ENCODE assay signal across 9 cellular contexts in genomic region chr11:2382927-2383822, GRCh38. TPM values are rescaled to one million over a fixed set of nuclear protein-coding genes. Genes with fewer than 3 reads are reported as not detected.
A peak's percentile ranks its signal among the peaks of the same experiment; 100 is the strongest.
DNase-seq lines count a peak whose midpoint lies in the region; ATAC-seq and TF ChIP-seq lines count a peak whose summit lies in the region.
"Had no signal": no experiment of that assay in that cellular context is flagged by ENCODE, and none has a peak within 500 bp of the region (broad histone marks: within the 10 kb centered on the region; RNA-seq: fewer than 3 reads in every experiment).

No MANE protein-coding gene starts in this region.

- H3K4me2 ChIP-seq in mesenchymal stem cell (ENCODE audit: low read length, poor library complexity, severe bottlenecking): no peak overlapping the region

- H3K9ac ChIP-seq in mesenchymal stem cell (ENCODE audit: low read length): peak overlapping the region; percentile 63

- no peaks in the 10 kb centered on the region for H3K9me3 ChIP-seq in mesenchymal stem cell (ENCODE audit: control insufficient read depth, low read length)
- H3K9me3 ChIP-seq in uterus: no peaks in the 10 kb centered on the region

- H3K4me1 ChIP-seq in mesenchymal stem cell (ENCODE audit: control insufficient read depth, insufficient read depth, low read depth, low read length) (peaks cover 83% of the 10 kb centered on the region), uterus (peaks cover 51 to 77% of the 10 kb centered on the region in 2 donors)

- H3K4me3 Mint-ChIP-seq in activated naive CD8-positive, alpha-beta T cell: no peak overlapping the region
- H3K4me3 Mint-ChIP-seq in activated naive CD8-positive, alpha-beta T cell treated with anti-CD3 and anti-CD28 coated beads, Interleukin-2, amount 50 U/mL, for 24 hours: no peak overlapping the region

- peak overlapping the region; percentile 77 for H4K8ac ChIP-seq in mesenchymal stem cell (ENCODE audit: low read length)

- no peaks in the 10 kb centered on the region for H3K36me3 Mint-ChIP-seq in activated naive CD8-positive, alpha-beta T cell
- H3K36me3 Mint-ChIP-seq in activated naive CD8-positive, alpha-beta T cell treated with anti-CD3 and anti-CD28 coated beads, Interleukin-2, amount 50 U/mL, for 24 hours (ENCODE audit: low read depth): no peaks in the 10 kb centered on the region

- peak overlapping the region; percentile 53 for H2BK15ac ChIP-seq in mesenchymal stem cell (ENCODE audit: low read depth, poor library complexity, severe bottlenecking)

- no peak overlapping the region for H2BK5ac ChIP-seq in mesenchymal stem cell (ENCODE audit: low read depth, low read length, poor library complexity, severe bottlenecking)

- peak overlapping the region in 1 of 2 experiments; percentile 72 for H2BK12ac ChIP-seq in mesenchymal stem cell (ENCODE audit: low read length in 2 of 2)

- H3K18ac ChIP-seq in mesenchymal stem cell (ENCODE audit: low read depth in 1 of 2, low read length in 2 of 2): peak overlapping the region; percentile 79

- peak in 1 of 4 experiments; percentile 17 for TF ChIP-seq CTCF in uterus (IDR thresholded peaks at IDR 0.05)

- no peaks in the 10 kb centered on the region for H3K79me1 ChIP-seq in mesenchymal stem cell (replicated peaks; ENCODE audit: low read length, poor library complexity, severe bottlenecking)

- H3K4ac ChIP-seq in mesenchymal stem cell (ENCODE audit: low read depth in 1 of 2, low read length in 2 of 2): peak overlapping the region; percentile 51 to 76

- H3K27me3 Mint-ChIP-seq in activated naive CD8-positive, alpha-beta T cell: no peaks in the 10 kb centered on the region
- H3K27me3 Mint-ChIP-seq in activated naive CD8-positive, alpha-beta T cell treated with anti-CD3 and anti-CD28 coated beads, Interleukin-2, amount 50 U/mL, for 24 hours: no peaks in the 10 kb centered on the region

- no peak for ATAC-seq in activated naive CD8-positive, alpha-beta T cell treated with anti-CD3 and anti-CD28 coated beads, Interleukin-2, amount 50 U/mL, for 24 hours

- H3K27me3 ChIP-seq in mesenchymal stem cell (ENCODE audit: control insufficient read depth in 1 of 2, insufficient read depth in 1 of 2, low read length in 2 of 2): no peaks in the 10 kb centered on the region
- H3K27me3 ChIP-seq in uterus: no peaks in the 10 kb centered on the region

- peak overlapping the region; percentile 87 for H3K27ac ChIP-seq in cingulate gyrus (ENCODE audit: low read depth, low read length)
- H3K27ac ChIP-seq in mesenchymal stem cell (ENCODE audit: low read length, poor library complexity, severe bottlenecking): peak overlapping the region; percentile 39
- H3K27ac ChIP-seq in uterus: peak overlapping the region; percentile 91 to 99

- DNase-seq in activated naive CD8-positive, alpha-beta T cell treated with anti-CD3 and anti-CD28 coated beads, Interleukin-2, amount 50 U/mL, for 24 hours: no peak
- DNase-seq in mesenchymal stem cell: peak; percentile 79
- peak; percentile 69 to 77 for DNase-seq in uterus
- no peak for DNase-seq in NCI-H82 (lab: John Stamatoyannopoulos, UW)
- DNase-seq in SHP77 treated with DMSO at 0.1 percent for 48 hours (lab: John Stamatoyannopoulos, UW): no peak
- DNase-seq in putamen (ENCODE audit: low spot score): no peak
- DNase-seq: NCI-H510A treated with DMSO at 0.1 percent for 48 hours had no signal

- H3K23ac ChIP-seq in mesenchymal stem cell (ENCODE audit: low read length in 2 of 2): peak overlapping the region in 1 of 2 experiments; percentile 36

- intact Hi-C loops in uterus (cut with DNase I; ENCODE audit: low total_unique reads): no loop called here

- no peak overlapping the region for H2AFZ ChIP-seq in mesenchymal stem cell (ENCODE audit: low read depth, low read length)

- H3K4me3 ChIP-seq in mesenchymal stem cell (ENCODE audit: insufficient read depth in 1 of 2, low read depth in 1 of 2, low read length in 2 of 2) (peak overlapping the region in 1 of 2 experiments; percentile 51), uterus (peak overlapping the region; percentile 6 to 15)

- peak in 1 of 2 donors; percentile 28 for TF ChIP-seq POLR2A in uterus (IDR thresholded peaks at IDR 0.05)

- 60% methylated on average over 21 of the region's 25 CpGs for WGBS in mesenchymal stem cell

- no peaks in the 10 kb centered on the region for H3K9me3 Mint-ChIP-seq in activated naive CD8-positive, alpha-beta T cell (ENCODE audit: low read depth)
- H3K9me3 Mint-ChIP-seq in activated naive CD8-positive, alpha-beta T cell treated with anti-CD3 and anti-CD28 coated beads, Interleukin-2, amount 50 U/mL, for 24 hours: no peaks in the 10 kb centered on the region

- H3K14ac ChIP-seq in mesenchymal stem cell (ENCODE audit: low read length in 2 of 2): peak overlapping the region in 1 of 2 experiments; percentile 26

- H2AK5ac ChIP-seq in mesenchymal stem cell (ENCODE audit: low read length, severe bottlenecking): peak overlapping the region; percentile 58

- peak overlapping the region; percentile 89 for H4K91ac ChIP-seq in mesenchymal stem cell (ENCODE audit: low read length)

- H3K4me1 Mint-ChIP-seq in activated naive CD8-positive, alpha-beta T cell (ENCODE audit: low read depth): peaks cover 43% of the 10 kb centered on the region
- peaks cover 62% of the 10 kb centered on the region for H3K4me1 Mint-ChIP-seq in activated naive CD8-positive, alpha-beta T cell treated with anti-CD3 and anti-CD28 coated beads, Interleukin-2, amount 50 U/mL, for 24 hours

- peak overlapping the region; percentile 69 for H2BK120ac ChIP-seq in mesenchymal stem cell (ENCODE audit: low read depth, low read length)

- H3K27ac Mint-ChIP-seq in activated naive CD8-positive, alpha-beta T cell: peak overlapping the region; percentile 54
- no peak overlapping the region for H3K27ac Mint-ChIP-seq in activated naive CD8-positive, alpha-beta T cell treated with anti-CD3 and anti-CD28 coated beads, Interleukin-2, amount 50 U/mL, for 24 hours

- H3K36me3 ChIP-seq in mesenchymal stem cell (ENCODE audit: control insufficient read depth in 1 of 2, insufficient read depth in 2 of 2, low read depth in 1 of 2, low read length in 2 of 2) (peaks cover 18 to 67% of the 10 kb centered on the region in 2 experiments), uterus (no peaks in the 10 kb centered on the region)

RNA-seq across cellular contexts. Expression of gene CD81, which starts 6.1 kb away (rescaled TPM):
- 422 TPM for polyA plus RNA-seq in mesenchymal stem cell (2013, experiment 1 of 2)
- polyA plus RNA-seq in mesenchymal stem cell (2013, experiment 2 of 2): 433 TPM
- total RNA-seq in uterus: 100 to 1,000 TPM; 394 to 852 (median 626) TPM

RNA-seq across cellular contexts. Expression of gene TSSC4, which starts 17.4 kb away (rescaled TPM):
- 69.3 TPM for polyA plus RNA-seq in mesenchymal stem cell (2013, experiment 1 of 2)
- 73.7 TPM for polyA plus RNA-seq in mesenchymal stem cell (2013, experiment 2 of 2)
- total RNA-seq in uterus: 10 to 100 TPM; 11.0 to 66.5 (median 26.2) TPM

Comparison
In these comparisons a context has a peak if more than half of its experiments do, and no peak if none do; other contexts are left out.
1. DNase-seq: peak in mesenchymal stem cell (single experiment) and uterus (2 of 2); none in activated naive CD8-positive, alpha-beta T cell treated with anti-CD3 and anti-CD28 coated beads, Interleukin-2, amount 50 U/mL, for 24 hours (single experiment), NCI-H82 (single experiment), SHP77 treated with DMSO at 0.1 percent for 48 hours (single experiment) and putamen (single experiment).
2. H3K27ac ChIP-seq: peak in every context shown above with its lines; median percentile 95 in uterus; 87 in cingulate gyrus; 39 in mesenchymal stem cell.